In the genomic region with DNA sequence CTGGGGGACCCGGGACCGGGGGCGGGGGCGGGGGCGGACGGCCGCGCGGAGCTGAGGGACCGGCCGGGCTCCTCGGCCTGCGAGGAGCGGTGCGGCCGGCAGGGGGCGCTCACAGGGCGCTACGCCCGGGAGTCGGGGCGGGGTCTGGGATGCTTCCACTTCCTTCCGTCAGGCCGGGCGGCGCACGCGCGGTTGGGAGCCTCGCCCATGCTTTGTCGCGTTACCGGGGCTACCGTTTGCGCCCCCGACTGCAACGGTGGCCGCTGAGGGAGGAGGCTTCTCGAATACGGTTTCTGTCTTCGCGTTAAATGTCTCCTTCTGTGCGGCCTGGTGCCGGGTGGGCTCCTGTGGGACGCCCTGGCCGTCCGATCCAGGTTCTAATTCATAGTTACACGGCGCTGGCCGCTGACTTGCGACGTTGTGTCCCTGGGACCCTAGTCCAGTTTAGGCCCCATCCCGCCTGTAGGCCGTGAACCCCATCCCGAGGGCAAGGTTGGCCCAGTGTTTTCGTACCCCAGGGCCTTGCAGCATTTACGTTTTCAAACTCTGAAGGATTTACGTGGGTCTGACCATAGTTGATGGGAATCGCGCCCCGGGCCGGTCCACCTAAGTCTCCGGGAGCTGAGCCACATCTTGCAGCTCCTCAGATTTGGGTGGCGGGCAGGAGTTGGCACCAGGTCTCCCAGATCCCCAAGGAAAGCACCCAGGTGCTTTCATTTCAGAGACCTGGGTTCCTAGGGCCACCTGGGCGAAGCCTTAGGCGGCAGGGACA, we compare ENCODE assay signal across 8 cellular contexts. TPM values are rescaled to one million over a fixed set of nuclear protein-coding genes. Genes with fewer than 3 reads are reported as not detected.
A peak's percentile ranks its signal among the peaks of the same experiment; 100 is the strongest.
DNase-seq lines count a peak whose midpoint lies in the region; ATAC-seq and TF ChIP-seq lines count a peak whose summit lies in the region.

No MANE protein-coding gene starts in this region.

- peak overlapping the region; percentile 80 for H3K9ac ChIP-seq in fibroblast of lung (ENCODE audit: insufficient read depth, low read length)

- H3K36me3 Mint-ChIP-seq in naive thymus-derived CD8-positive, alpha-beta T cell, result peaks cover 23 to 27% (median 23%) of the 10 kb centered on the region in 3 donors
- H3K36me3 Mint-ChIP-seq in stimulated activated memory B cell treated with anti-CD40 and anti-IgM and Interleukin-4, amounts not matched to agents 10 μg/mL and 1 μg/mL and 100 μg/mL, for 72 hours, result peaks cover 9% of the 10 kb centered on the region

- H3K27me3 Mint-ChIP-seq in naive thymus-derived CD8-positive, alpha-beta T cell, result no peaks in the 10 kb centered on the region
- no peaks in the 10 kb centered on the region for H3K27me3 Mint-ChIP-seq in stimulated activated memory B cell treated with anti-CD40 and anti-IgM and Interleukin-4, amounts not matched to agents 10 μg/mL and 1 μg/mL and 100 μg/mL, for 72 hours

- H3K4me1 Mint-ChIP-seq in naive thymus-derived CD8-positive, alpha-beta T cell, result peaks cover 10 to 22% (median 19%) of the 10 kb centered on the region in 4 donors
- H3K4me1 Mint-ChIP-seq in stimulated activated memory B cell treated with anti-CD40 and anti-IgM and Interleukin-4, amounts not matched to agents 10 μg/mL and 1 μg/mL and 100 μg/mL, for 72 hours, result peaks cover 24% of the 10 kb centered on the region

- intact Hi-C loops in Panc1 (cut with micrococcal nuclease; ENCODE audit: unreplicated experiment), result no loop called here

- POLR2A ChIA-PET in Panc1 (lab: Charles Lee), result no interaction called here
- POLR2A ChIA-PET in naive thymus-derived CD8-positive, alpha-beta T cell (lab: Charles Lee), result interaction anchor here (0.6 to 2.9 kb wide), 5 partner anchors 8 to 1200 kb away, joined by 3 to 29 read pairs (median 5); no protein-coding TSS in a partner anchor

- H3K4me2 ChIP-seq in fibroblast of lung (ENCODE audit: extremely low read depth, insufficient read depth, low read length), result peak overlapping the region; percentile 90

- H3K27me3 ChIP-seq in Panc1 (ENCODE audit: control insufficient read depth, insufficient read depth, low read length) (no peaks in the 10 kb centered on the region; the same call in 1 of the 2 replicates), fibroblast of lung (ENCODE audit: control insufficient read depth, insufficient read depth, low read length) (no peaks in the 10 kb centered on the region)

- BruUV-seq in Panc1 (replicated peaks; lab: Mats Ljungman, UMichigan), result no TSS peak

- H3K4me1 ChIP-seq in Panc1 (ENCODE audit: control insufficient read depth, insufficient read depth, low read length), result no peaks in the 10 kb centered on the region; the same call in 1 of the 2 replicates
- no peaks in the 10 kb centered on the region for H3K4me1 ChIP-seq in fibroblast of lung (ENCODE audit: control insufficient read depth, extremely low read depth, insufficient read depth, low read length)

- in situ Hi-C loops in KBM-7 (cut with MboI; ENCODE audit: low pct_unique_long_range_greater_than_20kb, low sequenced_read_pairs) (loop anchor here (25.0 kb wide), 1 partner anchor 221 kb away; no protein-coding TSS in a partner anchor), Panc1 (cut with HindIII; ENCODE audit: low pct_unique_long_range_greater_than_20kb, low sequenced_read_pairs) (no loop called here)

- H3K4me3 ChIP-seq in Panc1 (ENCODE audit: low read depth in 2 of 2, low read length in 2 of 2), result peak overlapping the region; percentile 64 to 73
- H3K4me3 ChIP-seq in fibroblast of lung (replicated peaks in 1 of 4; ENCODE audit: control extremely low read depth in 1 of 4, insufficient read depth in 1 of 4, low read depth in 3 of 4, low read length in 4 of 4), result peak overlapping the region; percentile 64 to 88 (median 74)

- H2AFZ ChIP-seq in fibroblast of lung (ENCODE audit: low read length), result peak overlapping the region; percentile 48

- H4K20me1 ChIP-seq in fibroblast of lung (ENCODE audit: control insufficient read depth, extremely low read depth, insufficient read depth, low read length), result no peaks in the 10 kb centered on the region

- ATAC-seq in GM21447 (IDR thresholded peaks at IDR 0.05; ENCODE audit: unreplicated experiment), result peak; percentile 42
- ATAC-seq in Panc1, result peak; percentile 78
- peak; percentile 48 to 60 for ATAC-seq in naive thymus-derived CD8-positive, alpha-beta T cell
- peak; percentile 80 for ATAC-seq in stimulated activated memory B cell treated with anti-CD40 and anti-IgM and Interleukin-4, amounts not matched to agents 10 μg/mL and 1 μg/mL and 100 μg/mL, for 72 hours

- H3K9me3 Mint-ChIP-seq in naive thymus-derived CD8-positive, alpha-beta T cell, result peaks cover 0 to 14% (median 0%) of the 10 kb centered on the region in 9 donors
- H3K9me3 Mint-ChIP-seq in stimulated activated memory B cell treated with anti-CD40 and anti-IgM and Interleukin-4, amounts not matched to agents 10 μg/mL and 1 μg/mL and 100 μg/mL, for 72 hours, result no peaks in the 10 kb centered on the region

- DNase-seq in D341Med (ENCODE audit: low spot score) (peak; percentile 89), KBM-7 (peak; percentile 87), Panc1 (ENCODE audit: low read depth, low spot score) (no peak), fibroblast of lung (ENCODE audit: low read depth in 2 of 2) (peak; percentile 69 to 80)
- peak; percentile 69 to 82 for DNase-seq in activated T-helper 1 cell treated with anti-CD3 and anti-CD28 coated beads, Interleukin-2, amount 50 U/mL, for 16 hours (ENCODE audit: low read depth in 1 of 2, low spot score in 1 of 2)
- DNase-seq in naive thymus-derived CD8-positive, alpha-beta T cell, result peak; percentile 82 to 95 (median 88)

- H3K79me2 ChIP-seq in fibroblast of lung (ENCODE audit: control insufficient read depth, insufficient read depth, low read length), result peaks cover 2% of the 10 kb centered on the region

- no peaks in the 10 kb centered on the region for H3K9me3 ChIP-seq in Panc1 (ENCODE audit: control insufficient read depth, insufficient read depth, low read depth, low read length)
- H3K9me3 ChIP-seq in fibroblast of lung (ENCODE audit: control insufficient read depth, insufficient read depth, low read depth, low read length), result no peaks in the 10 kb centered on the region

- peak overlapping the region; percentile 85 to 98 (median 94) for H3K4me3 Mint-ChIP-seq in naive thymus-derived CD8-positive, alpha-beta T cell
- H3K4me3 Mint-ChIP-seq in stimulated activated memory B cell treated with anti-CD40 and anti-IgM and Interleukin-4, amounts not matched to agents 10 μg/mL and 1 μg/mL and 100 μg/mL, for 72 hours, result peak overlapping the region; percentile 96

- H3K27ac Mint-ChIP-seq in naive thymus-derived CD8-positive, alpha-beta T cell, result peak overlapping the region; percentile 84 to 99 (median 98)
- peak overlapping the region; percentile 88 for H3K27ac Mint-ChIP-seq in stimulated activated memory B cell treated with anti-CD40 and anti-IgM and Interleukin-4, amounts not matched to agents 10 μg/mL and 1 μg/mL and 100 μg/mL, for 72 hours

- H3K36me3 ChIP-seq in Panc1 (ENCODE audit: control insufficient read depth, insufficient read depth, low read length) (peaks cover 2% of the 10 kb centered on the region; the same call in 1 of the 2 replicates), fibroblast of lung (ENCODE audit: control insufficient read depth, insufficient read depth, low read length) (no peaks in the 10 kb centered on the region)

- CTCF ChIA-PET in Panc1 (lab: Charles Lee), result interaction anchor here (0.6 to 0.8 kb wide), 3 partner anchors 16 to 1272 kb away, joined by 3 read pairs; no protein-coding TSS in a partner anchor

- TF ChIP-seq CTCF in Panc1 (IDR thresholded peaks at IDR 0.05) (peak; percentile 87), fibroblast of lung (conservative IDR thresholded peaks at IDR 0.05 in 1 of 2, IDR thresholded peaks at IDR 0.05 in 1 of 2; ENCODE audit: low read depth in 1 of 2, low read length in 2 of 2) (peak; percentile 31 to 39)

- H3K27ac ChIP-seq in Panc1 (ENCODE audit: low read length) (peak overlapping the region; percentile 73), fibroblast of lung (ENCODE audit: insufficient read depth, low read length) (peak overlapping the region; percentile 91)

RNA-seq across cellular contexts. Expression of a gene that starts 0.5 kb away (rescaled TPM):
- 17.0 TPM for total RNA-seq in Panc1 (2021; ENCODE audit: unreplicated experiment)
- 14.0 TPM for polyA plus RNA-seq in Panc1 (2012; ENCODE audit: insufficient read length)
- 14.4 and 16.8 TPM in 2 replicates for total RNA-seq in fibroblast of lung
- polyA plus RNA-seq in fibroblast of lung, result 24.6 and 27.9 TPM in 2 replicates
- 16.1 and 18.1 TPM in 2 replicates for polyA plus RNA-seq in fibroblast of lung (2012)
- 8.7 and 20.8 TPM in 2 replicates for polyA minus RNA-seq in fibroblast of lung (ENCODE audit: low replicate concordance)
- total RNA-seq in naive thymus-derived CD8-positive, alpha-beta T cell, result 100 to 1,000 TPM; 175 to 184 TPM
- polyA plus RNA-seq in naive thymus-derived CD8-positive, alpha-beta T cell, result 100 to 1,000 TPM in 1 of 3 donors, 10 to 100 TPM in 2; 88.1 to 113 (median 92.5) TPM
